In genomic region chr3:30656624-30657141, GRCh38 we compare ENCODE assay signal across 1 cellular context.
TF ChIP-seq lines count a peak whose summit lies in the region.

No MANE protein-coding gene starts in this region.

TF ChIP-seq in SK-N-SH, 30 proteins besides CTCF, POLR2A, EP300 and RAD21 (continued from another document):
- TF ChIP-seq MAX (IDR thresholded peaks at IDR 0.05; ENCODE audit: low read depth), result no peak
- no peak for TF ChIP-seq TCF12 (IDR thresholded peaks at IDR 0.05)
- TF ChIP-seq POLR2AphosphoS5 (IDR thresholded peaks at IDR 0.05; ENCODE audit: low read depth, low read length), result no peak
- TF ChIP-seq SMC3 (IDR thresholded peaks at IDR 0.05; ENCODE audit: low read depth, low read length), result no peak
- no peak for TF ChIP-seq ELF1 (IDR thresholded peaks at IDR 0.05)
- no peak for TF ChIP-seq FOXM1 (IDR thresholded peaks at IDR 0.05; ENCODE audit: low read depth)
- no peak for TF ChIP-seq JUND (IDR thresholded peaks at IDR 0.05)
- TF ChIP-seq FOSL2 (IDR thresholded peaks at IDR 0.05; ENCODE audit: borderline replicate concordance, low read depth), result no peak
- no peak for TF ChIP-seq USF2 (IDR thresholded peaks at IDR 0.05; ENCODE audit: borderline replicate concordance, low read depth, low read length)
- TF ChIP-seq PBX3 (IDR thresholded peaks at IDR 0.05), result no peak
- no peak for TF ChIP-seq USF1 (IDR thresholded peaks at IDR 0.05; ENCODE audit: borderline replicate concordance, low read depth)
- TF ChIP-seq TEAD4 (IDR thresholded peaks at IDR 0.05; ENCODE audit: borderline replicate concordance, insufficient read depth), result no peak
- TF ChIP-seq TAF1 (IDR thresholded peaks at IDR 0.05; ENCODE audit: borderline replicate concordance, low read depth, low read length), result no peak
- TF ChIP-seq MXI1 (IDR thresholded peaks at IDR 0.05; ENCODE audit: low read depth, low read length), result no peak
- no peak for TF ChIP-seq CHD2 (IDR thresholded peaks at IDR 0.05; ENCODE audit: low read length, partially characterized antibody)
